11 cellular contexts compared by ENCODE assay signal in genomic region chr3:27454914-27455313, GRCh38. TPM values are rescaled to one million over a fixed set of nuclear protein-coding genes. Genes with fewer than 3 reads are reported as not detected.
DNase-seq lines count a peak whose midpoint lies in the region; ATAC-seq and TF ChIP-seq lines count a peak whose summit lies in the region.
"Had no signal": no experiment of that assay in that cellular context is flagged by ENCODE, and none has a peak within 500 bp of the region (broad histone marks: within the 10 kb centered on the region; RNA-seq: fewer than 3 reads in every experiment).

No MANE protein-coding gene starts in this region.

- peaks cover 15% of the 10 kb centered on the region for H3K36me3 Mint-ChIP-seq in CD8-positive, alpha-beta T cell
- H3K36me3 Mint-ChIP-seq in endodermal cell (ENCODE audit: low read depth), result peaks cover 11% of the 10 kb centered on the region

- H3K4me1 ChIP-seq in CD8-positive, alpha-beta T cell (ENCODE audit: insufficient read depth, low read length), result peaks cover 2% of the 10 kb centered on the region
- H3K4me1 ChIP-seq in endodermal cell (ENCODE audit: control insufficient read depth, insufficient read depth, low read length), result no peaks in the 10 kb centered on the region

- ATAC-seq in CD8-positive, alpha-beta T cell, result peak; percentile 38
- peak; percentile 56 for ATAC-seq in GM19455 (IDR thresholded peaks at IDR 0.05; ENCODE audit: unreplicated experiment)
- ATAC-seq in HG03196 (IDR thresholded peaks at IDR 0.05; ENCODE audit: unreplicated experiment), result peak; percentile 60

- no peaks in the 10 kb centered on the region for H3K9me3 ChIP-seq in CD8-positive, alpha-beta T cell (ENCODE audit: low read length)
- H3K9me3 ChIP-seq in endodermal cell (ENCODE audit: control insufficient read depth, low read length), result no peaks in the 10 kb centered on the region
- H3K9me3 ChIP-seq: lower lobe of right lung had no signal

- H3K4me1 Mint-ChIP-seq in CD8-positive, alpha-beta T cell (ENCODE audit: low read depth), result peaks cover 61% of the 10 kb centered on the region
- peaks cover 8% of the 10 kb centered on the region for H3K4me1 Mint-ChIP-seq in endodermal cell

- CTCF ChIA-PET in CD8-positive, alpha-beta T cell (lab: Charles Lee), result interaction anchor here (1.2 kb wide), 1 partner anchor 13 kb away, joined by 8 read pairs; no protein-coding TSS in a partner anchor

- no peaks in the 10 kb centered on the region for H3K36me3 ChIP-seq in CD8-positive, alpha-beta T cell (ENCODE audit: insufficient read depth, low read length)
- H3K36me3 ChIP-seq in endodermal cell (ENCODE audit: control insufficient read depth, insufficient read depth, low read length), result peaks cover 10% of the 10 kb centered on the region
- H3K36me3 ChIP-seq: lower lobe of right lung had no signal

- POLR2A ChIA-PET in CD8-positive, alpha-beta T cell (lab: Charles Lee), result no interaction called here

- no peaks in the 10 kb centered on the region for H3K27me3 ChIP-seq in CD8-positive, alpha-beta T cell (ENCODE audit: insufficient read depth, low read length)
- no peaks in the 10 kb centered on the region for H3K27me3 ChIP-seq in endodermal cell (ENCODE audit: control insufficient read depth, insufficient read depth, low read length, poor library complexity, severe bottlenecking)

- intact Hi-C loops in CD8-positive, alpha-beta T cell (cut with DNase I, micrococcal nuclease), result no loop called here

- no peak for DNase-seq in CD8-positive, alpha-beta T cell
- DNase-seq in dedifferentiated amniotic fluid mesenchymal stem cell (ENCODE audit: extremely low spot score) (peak; percentile 47), DMS53 treated with DMSO at 0.1 percent for 48 hours (lab: John Stamatoyannopoulos, UW; ENCODE audit: unreplicated experiment) (no peak), activated gamma-delta T cell treated with Interleukin-2 at 50 U/mL for 16 hours (no peak), endodermal cell (no peak), 8988T (no peak)
- DNase-seq: DMS153; lower lobe of right lung; stimulated activated CD4-positive, alpha-beta T cell treated with anti-CD3 and anti-CD28 coated beads, Interleukin-4, amount 100 ng/mL, for 24 hours had no signal

- no peak overlapping the region for H3K4me3 ChIP-seq in CD8-positive, alpha-beta T cell (ENCODE audit: low read depth, low read length)
- H3K4me3 ChIP-seq in endodermal cell (ENCODE audit: low read length), result no peak overlapping the region
- H3K4me3 ChIP-seq: lower lobe of right lung had no signal

- H3K27ac Mint-ChIP-seq in CD8-positive, alpha-beta T cell, result peak overlapping the region; percentile 18
- no peak overlapping the region for H3K27ac Mint-ChIP-seq in endodermal cell

- no peaks in the 10 kb centered on the region for H3K27me3 Mint-ChIP-seq in CD8-positive, alpha-beta T cell (ENCODE audit: low read depth)
- no peaks in the 10 kb centered on the region for H3K27me3 Mint-ChIP-seq in endodermal cell (ENCODE audit: insufficient read depth)

- H3K4me3 Mint-ChIP-seq in CD8-positive, alpha-beta T cell, result no peak overlapping the region
- no peak overlapping the region for H3K4me3 Mint-ChIP-seq in endodermal cell

- no peak for TF ChIP-seq CTCF in CD8-positive, alpha-beta T cell (IDR thresholded peaks at IDR 0.05)
- no peak for TF ChIP-seq CTCF in endodermal cell (conservative IDR thresholded peaks at IDR 0.05)

- H3K9ac ChIP-seq in endodermal cell (ENCODE audit: extremely low read depth, low read length, poor library complexity, severe bottlenecking), result no peak overlapping the region

- no peak overlapping the region for H3K27ac ChIP-seq in CD8-positive, alpha-beta T cell (ENCODE audit: low read depth, low read length)
- H3K27ac ChIP-seq in endodermal cell (ENCODE audit: low read depth, low read length), result no peak overlapping the region
- H3K27ac ChIP-seq: lower lobe of right lung had no signal

- H3K9me3 Mint-ChIP-seq in CD8-positive, alpha-beta T cell, result no peaks in the 10 kb centered on the region
- H3K9me3 Mint-ChIP-seq in endodermal cell, result no peaks in the 10 kb centered on the region

RNA-seq across cellular contexts. Expression of gene SLC4A7, which starts 29.3 kb away (rescaled TPM):
- 10 to 100 TPM; 19.4 to 19.6 TPM for total RNA-seq in CD8-positive, alpha-beta T cell
- total RNA-seq in endodermal cell, result 10 to 100 TPM; 58.4 to 83.8 TPM
- 50.7 TPM for polyA plus RNA-seq in endodermal cell (2013, experiment 1 of 2)
- polyA plus RNA-seq in endodermal cell (2013, experiment 2 of 2), result 49.1 TPM
